18 cellular contexts compared by ENCODE assay signal in genomic region chr11:5284551-5285130, GRCh38. TPM values are rescaled to one million over a fixed set of nuclear protein-coding genes. Genes with fewer than 3 reads are reported as not detected.
DNase-seq lines count a peak whose midpoint lies in the region; ATAC-seq, FAIRE-seq and TF ChIP-seq lines count a peak whose summit lies in the region.
"Had no signal": no experiment of that assay in that cellular context is flagged by ENCODE, and none has a peak within 500 bp of the region (broad histone marks: within the 10 kb centered on the region; RNA-seq: fewer than 3 reads in every experiment).

No MANE protein-coding gene starts in this region.

- CTCF ChIA-PET in mammary epithelial cell (lab: Charles Lee; ENCODE audit: low non-redundant PET) (no interaction called here), K562 (lab: Yijun Ruan, JAX; ENCODE audit: low intra/inter-chr PET ratio) (no interaction called here)
- CTCF ChIA-PET in activated CD4-positive, alpha-beta memory T cell treated with anti-CD3 and anti-CD28 coated beads, Interleukin-2, amount 10 ng/mL, durations not matched to agents 7 days and 5 days (lab: Charles Lee): interaction anchor here (1.0 kb wide), 1 partner anchor 10 kb away, joined by 3 read pairs; no protein-coding TSS in a partner anchor

- BruUV-seq in mammary epithelial cell (replicated peaks; lab: Mats Ljungman, UMichigan) (no TSS peak), K562 (replicated peaks; lab: Mats Ljungman, UMichigan) (no TSS peak)

- H3K27ac Mint-ChIP-seq in activated CD4-positive, alpha-beta memory T cell treated with anti-CD3 and anti-CD28 coated beads, Interleukin-2, amount 10 ng/mL, durations not matched to agents 7 days and 5 days: no peak overlapping the region
- H3K27ac Mint-ChIP-seq: CD14-positive monocyte; CD8-positive, alpha-beta T cell; HFFc6 had no signal

- ATAC-seq in RWPE2 (ENCODE audit: low read depth): no peak
- peak; percentile 11 for ATAC-seq in K562
- ATAC-seq in psoas muscle: no peak
- ATAC-seq: CD8-positive, alpha-beta T cell had no signal

- H4K20me1 ChIP-seq in mammary epithelial cell (ENCODE audit: insufficient read depth, low read length) (no peaks in the 10 kb centered on the region), K562 (replicated peaks; ENCODE audit: control insufficient read depth, insufficient read depth, low read length) (no peaks in the 10 kb centered on the region)

- no peak for TF ChIP-seq POLR2A in breast epithelium (IDR thresholded peaks at IDR 0.05)
- TF ChIP-seq POLR2A in K562 (conservative IDR thresholded peaks at IDR 0.05): no peak

- TF ChIP-seq RAD21 in K562 (CRISPR knock-in tag; conservative IDR thresholded peaks at IDR 0.05 in 1 of 2, IDR thresholded peaks at IDR 0.05 in 1 of 2): no peak

- TF ChIP-seq EP300 in K562 (IDR thresholded peaks at IDR 0.05; ENCODE audit: low read length): peak; percentile 92; the same call in 1 of the 2 replicates

- H3K36me3 ChIP-seq in mammary epithelial cell (ENCODE audit: insufficient read depth, low read length): no peaks in the 10 kb centered on the region
- no peaks in the 10 kb centered on the region for H3K36me3 ChIP-seq in breast epithelium
- no peaks in the 10 kb centered on the region for H3K36me3 ChIP-seq in RWPE2 (ENCODE audit: low read depth)
- H3K36me3 ChIP-seq in K562 (ENCODE audit: control insufficient read depth, insufficient read depth, low read length): peaks cover 35% of the 10 kb centered on the region
- no peaks in the 10 kb centered on the region for H3K36me3 ChIP-seq in psoas muscle (ENCODE audit: insufficient read depth in 1 of 2, low read depth in 1 of 2)

- FAIRE-seq in K562 (lab: Jason Lieb, UNC): peak; percentile 67
- FAIRE-seq: GM19239 had no signal

- no peak overlapping the region for H3K4me3 Mint-ChIP-seq in activated CD4-positive, alpha-beta memory T cell treated with anti-CD3 and anti-CD28 coated beads, Interleukin-2, amount 10 ng/mL, durations not matched to agents 7 days and 5 days
- H3K4me3 Mint-ChIP-seq: CD14-positive monocyte; CD8-positive, alpha-beta T cell; HFFc6 had no signal

- no peaks in the 10 kb centered on the region for H3K9me1 ChIP-seq in K562 (ENCODE audit: control insufficient read depth, insufficient read depth, low read length)

- WGBS in mammary epithelial cell (ENCODE audit: low coverage, missing lambda C conversion rate): 100% methylated on average over 2 of the region's 3 CpGs
- 3% methylated on average over 3 of the region's 3 CpGs for WGBS in K562 (ENCODE audit: insufficient coverage, low coverage, missing lambda C conversion rate)
- WGBS in psoas muscle, 3 donors: 80 to 86% (median 82%) methylated on average over 3 of the region's 3 CpGs

- H3K27me3 Mint-ChIP-seq in activated CD4-positive, alpha-beta memory T cell treated with anti-CD3 and anti-CD28 coated beads, Interleukin-2, amount 10 ng/mL, durations not matched to agents 7 days and 5 days: no peaks in the 10 kb centered on the region

- no peak overlapping the region for H3K4me2 ChIP-seq in mammary epithelial cell (ENCODE audit: insufficient read depth, low read depth, low read length)
- H3K4me2 ChIP-seq in K562 (ENCODE audit: insufficient read depth, low read length): peak overlapping the region; percentile 80

- TF ChIP-seq CTCF in mammary epithelial cell (conservative IDR thresholded peaks at IDR 0.05 in 1 of 2, IDR thresholded peaks at IDR 0.05 in 1 of 2; ENCODE audit: extremely low read depth in 1 of 2, insufficient read depth in 1 of 2, low read depth in 1 of 2, low read length in 2 of 2): no peak
- no peak for TF ChIP-seq CTCF in breast epithelium (IDR thresholded peaks at IDR 0.05)
- TF ChIP-seq CTCF in RWPE2 (IDR thresholded peaks at IDR 0.05; ENCODE audit: poor library complexity, severe bottlenecking): no peak
- no peak for TF ChIP-seq CTCF in K562 (IDR thresholded peaks at IDR 0.05 in 2 of 3, conservative IDR thresholded peaks at IDR 0.05 in 1 of 3; ENCODE audit: insufficient read depth in 2 of 3, low read depth in 1 of 3, low read length in 3 of 3)
- no peak for TF ChIP-seq CTCF in psoas muscle (IDR thresholded peaks at IDR 0.05)

- H3K79me2 ChIP-seq in mammary epithelial cell (ENCODE audit: insufficient read depth, low read length) (no peaks in the 10 kb centered on the region), K562 (ENCODE audit: control insufficient read depth, insufficient read depth, low read length) (peaks cover 90% of the 10 kb centered on the region)

- in situ Hi-C loops in mammary epithelial cell (cut with MboI; ENCODE audit: low sequenced_read_pairs in 2 of 2) (no loop called here), K562 (cut with MboI) (loop anchor here (5.0 kb wide), 2 partner anchors 42 to 162 kb away; no protein-coding TSS in a partner anchor)

- H3K9ac ChIP-seq in mammary epithelial cell (ENCODE audit: insufficient read depth, low read length): no peak overlapping the region
- peak overlapping the region in 1 of 2 experiments; percentile 56; a peak in 3 of 4 replicates for H3K9ac ChIP-seq in K562 (ENCODE audit: insufficient read depth in 1 of 2, low read depth in 2 of 2, low read length in 2 of 2)

- no peak overlapping the region for H2AFZ ChIP-seq in mammary epithelial cell (ENCODE audit: low read depth, low read length)
- H2AFZ ChIP-seq in K562 (ENCODE audit: low read depth, low read length): no peak overlapping the region

- peaks cover 8% of the 10 kb centered on the region for H3K4me1 Mint-ChIP-seq in activated CD4-positive, alpha-beta memory T cell treated with anti-CD3 and anti-CD28 coated beads, Interleukin-2, amount 10 ng/mL, durations not matched to agents 7 days and 5 days

- DNase-seq in mammary epithelial cell: no peak
- DNase-seq in breast epithelium (ENCODE audit: low spot score in 2 of 2): no peak
- no peak for DNase-seq in RWPE2 (ENCODE audit: low spot score)
- peak; percentile 93 to 97 (median 96) for DNase-seq in K562 (ENCODE audit: extremely low read depth in 1 of 4, low spot score in 3 of 4)
- DNase-seq in NCI-H524 treated with DMSO at 0.1 percent for 48 hours (lab: John Stamatoyannopoulos, UW): no peak
- no peak for DNase-seq in activated CD4-positive, alpha-beta memory T cell treated with anti-CD3 and anti-CD28 coated beads, Interleukin-2, amount 10 ng/mL, durations not matched to agents 7 days and 5 days
- DNase-seq in psoas muscle: no peak
- DNase-seq: CD8-positive, alpha-beta T cell; DMS53; GF-D8; HCEC 1CT; HFFc6 had no signal

- dilution Hi-C loops in mammary epithelial cell (cut with HindIII; ENCODE audit: low sequenced_read_pairs): no loop called here

- H3K4me1 ChIP-seq in mammary epithelial cell (ENCODE audit: insufficient read depth, low read length): peaks cover 44% of the 10 kb centered on the region
- no peaks in the 10 kb centered on the region for H3K4me1 ChIP-seq in breast epithelium
- peaks cover 31% of the 10 kb centered on the region for H3K4me1 ChIP-seq in RWPE2 (ENCODE audit: insufficient read depth, poor library complexity, severe bottlenecking)
- H3K4me1 ChIP-seq in K562 (replicated peaks in 1 of 2; ENCODE audit: control insufficient read depth in 2 of 2, insufficient read depth in 2 of 2, low read length in 2 of 2): peaks cover 29 to 87% of the 10 kb centered on the region in 2 experiments
- H3K4me1 ChIP-seq in psoas muscle: no peaks in the 10 kb centered on the region

- POLR2A ChIA-PET in K562 (lab: Yijun Ruan, JAX): interaction anchor here (0.7 to 6.4 kb wide), 7 partner anchors 14 to 44 kb away, joined by 3 to 40 read pairs (median 4); partner anchors contain the start of gene HBE1
- POLR2A ChIA-PET in activated CD4-positive, alpha-beta memory T cell treated with anti-CD3 and anti-CD28 coated beads, Interleukin-2, amount 10 ng/mL, durations not matched to agents 7 days and 5 days (lab: Charles Lee): no interaction called here

- peak overlapping the region; percentile 58 for H3K27ac ChIP-seq in mammary epithelial cell (ENCODE audit: insufficient read depth, low read depth, low read length)
- H3K27ac ChIP-seq in breast epithelium: no peak overlapping the region
- peak overlapping the region; percentile 79 for H3K27ac ChIP-seq in RWPE2 (ENCODE audit: poor library complexity, severe bottlenecking)
- H3K27ac ChIP-seq in K562 (ENCODE audit: extremely low read depth, low read depth, low read length): peak overlapping the region; percentile 77
- no peak overlapping the region for H3K27ac ChIP-seq in psoas muscle
- H3K27ac ChIP-seq: 22Rv1 had no signal

- H3K9me3 ChIP-seq in mammary epithelial cell (replicated peaks; ENCODE audit: insufficient read depth, low read length) (no peaks in the 10 kb centered on the region), breast epithelium (no peaks in the 10 kb centered on the region), RWPE2 (ENCODE audit: severe bottlenecking) (no peaks in the 10 kb centered on the region), K562 (replicated peaks; ENCODE audit: control insufficient read depth, insufficient read depth, low read depth, low read length) (no peaks in the 10 kb centered on the region), psoas muscle (no peaks in the 10 kb centered on the region)

- H3K36me3 Mint-ChIP-seq in activated CD4-positive, alpha-beta memory T cell treated with anti-CD3 and anti-CD28 coated beads, Interleukin-2, amount 10 ng/mL, durations not matched to agents 7 days and 5 days (ENCODE audit: low read depth): no peaks in the 10 kb centered on the region
- H3K36me3 Mint-ChIP-seq: CD14-positive monocyte; CD8-positive, alpha-beta T cell had no signal

- intact Hi-C loops in mammary epithelial cell (cut with micrococcal nuclease) (no loop called here), breast epithelium (cut with DNase I; ENCODE audit: low total_unique reads) (no loop called here), K562 (cut with micrococcal nuclease) (loop anchor here (10.0 kb wide), 2 partner anchors 220 to 310 kb away; partner anchors contain the start of genes TRIM6 and UBQLN3), psoas muscle (cut with DNase I) (no loop called here)

- H3K4me3 ChIP-seq in mammary epithelial cell (replicated peaks in 1 of 3; ENCODE audit: insufficient read depth in 1 of 3, low read depth in 2 of 3, low read length in 3 of 3): no peak overlapping the region
- no peak overlapping the region for H3K4me3 ChIP-seq in breast epithelium
- no peak overlapping the region for H3K4me3 ChIP-seq in RWPE2 (ENCODE audit: severe bottlenecking)
- no peak overlapping the region for H3K4me3 ChIP-seq in K562
- no peak overlapping the region for H3K4me3 ChIP-seq in psoas muscle

- H3K27me3 ChIP-seq in mammary epithelial cell (ENCODE audit: insufficient read depth, low read length) (no peaks in the 10 kb centered on the region), breast epithelium (no peaks in the 10 kb centered on the region), RWPE2 (ENCODE audit: insufficient read depth, poor library complexity, severe bottlenecking) (no peaks in the 10 kb centered on the region), K562 (ENCODE audit: control insufficient read depth in 2 of 2, insufficient read depth in 2 of 2, low read length in 2 of 2) (no peaks in the 10 kb centered on the region), psoas muscle (ENCODE audit: insufficient read depth in 3 of 3, low read length in 2 of 3) (no peaks in the 10 kb centered on the region)

- H3K9me3 Mint-ChIP-seq in activated CD4-positive, alpha-beta memory T cell treated with anti-CD3 and anti-CD28 coated beads, Interleukin-2, amount 10 ng/mL, durations not matched to agents 7 days and 5 days: no peaks in the 10 kb centered on the region
- H3K9me3 Mint-ChIP-seq: CD8-positive, alpha-beta T cell; HFFc6 had no signal

RNA-seq across cellular contexts. Expression of gene HBE1, which starts 14.9 kb away (rescaled TPM):
- total RNA-seq in mammary epithelial cell (not detected), breast epithelium (not detected), K562 (2014; rRNA removed) (1,522 and 1,641 TPM in 2 replicates), K562 (2014; rRNA removed; fragmentation: Illumina TruSeq; extraction: Trizol) (1,988 and 2,064 TPM in 2 replicates), K562 (2015; rRNA removed; fragmentation: Illumina TruSeq; extraction: Trizol) (594 and 612 TPM in 2 replicates), K562 (2021) (1,978 and 2,119 TPM in 2 replicates), psoas muscle (not detected)
- polyA plus RNA-seq in mammary epithelial cell (not detected), K562 (2011; rRNA removed) (1,590 and 10,250 TPM in 2 replicates), K562 (2014; fragmentation: Illumina TruSeq; extraction: Trizol) (2,663 and 2,874 TPM in 2 replicates), K562 (2014; fragmentation: Nextera tagmentation; extraction: Ambion mirVana) (1,000 to 10,000 TPM; 2,181 to 2,800 TPM), K562 (2014; rRNA removed) (2,730 and 3,408 TPM in 2 replicates), psoas muscle (not detected)
- polyA minus RNA-seq in mammary epithelial cell: not detected
- total RNA-seq in K562 (2011; cell fraction: chromatin; rRNA removed; ENCODE audit: low replicate concordance): 428 and 488 TPM in 2 replicates
- total RNA-seq in K562 (2011; cell fraction: nucleolus; rRNA removed): 920 and 1,516 TPM in 2 replicates
- 1,288 and 1,316 TPM in 2 replicates for total RNA-seq in K562 (2011; cell fraction: nucleoplasm; rRNA removed)
- 2,905 and 13,663 TPM in 2 replicates for polyA plus RNA-seq in K562 (2011; cell fraction: cytosol; rRNA removed)
- polyA plus RNA-seq in K562 (2011; cell fraction: nucleus; rRNA removed): 783 and 2,910 TPM in 2 replicates
- 1,158 and 1,777 TPM in 2 replicates for polyA plus RNA-seq in K562 (2012)
- 579 and 3,233 TPM in 2 replicates for polyA minus RNA-seq in K562 (2011; rRNA and poly(A)+ RNA removed)
- polyA minus RNA-seq in K562 (2011; cell fraction: cytosol; rRNA and poly(A)+ RNA removed): 263 and 1,304 TPM in 2 replicates
- 90.1 and 239 TPM in 2 replicates for polyA minus RNA-seq in K562 (2011; cell fraction: nucleus; rRNA and poly(A)+ RNA removed)
- not detected for total RNA-seq in activated CD4-positive, alpha-beta memory T cell treated with anti-CD3 and anti-CD28 coated beads, Interleukin-2, amount 10 ng/mL, durations not matched to agents 7 days and 5 days
- total RNA-seq: A673; CD8-positive, alpha-beta T cell; HFFc6 had no signal
- polyA plus RNA-seq: BJ, CD14-positive monocyte had no signal

RNA-seq across cellular contexts. Expression of gene OR51B4, which starts 17.1 kb away (rescaled TPM):
- total RNA-seq in mammary epithelial cell (not detected), breast epithelium (under 1 TPM in 1 of 3 donors, not detected in 2; 0.48 TPM), K562 (2014; rRNA removed) (20.5 and 22.1 TPM in 2 replicates), K562 (2014; rRNA removed; fragmentation: Illumina TruSeq; extraction: Trizol) (48.3 and 56.4 TPM in 2 replicates), K562 (2015; rRNA removed; fragmentation: Illumina TruSeq; extraction: Trizol) (39.9 and 42.2 TPM in 2 replicates), K562 (2021) (43.8 and 48.2 TPM in 2 replicates), psoas muscle (not detected)
- polyA plus RNA-seq in mammary epithelial cell (not detected), K562 (2011; rRNA removed) (64.6 and 65.5 TPM in 2 replicates), K562 (2014; fragmentation: Illumina TruSeq; extraction: Trizol) (53.2 and 55.8 TPM in 2 replicates), K562 (2014; fragmentation: Nextera tagmentation; extraction: Ambion mirVana) (10 to 100 TPM; 17.1 to 23.8 TPM), K562 (2014; rRNA removed) (22.8 and 32.9 TPM in 2 replicates), psoas muscle (not detected)
- polyA minus RNA-seq in mammary epithelial cell: not detected
- 113 and 179 TPM in 2 replicates for total RNA-seq in K562 (2011; cell fraction: chromatin; rRNA removed; ENCODE audit: low replicate concordance)
- 66.9 and 97.2 TPM in 2 replicates for total RNA-seq in K562 (2011; cell fraction: nucleolus; rRNA removed)
- 183 and 330 TPM in 2 replicates for total RNA-seq in K562 (2011; cell fraction: nucleoplasm; rRNA removed)
- polyA plus RNA-seq in K562 (2011; cell fraction: cytosol; rRNA removed): 74.4 and 99.5 TPM in 2 replicates
- 99.6 and 172 TPM in 2 replicates for polyA plus RNA-seq in K562 (2011; cell fraction: nucleus; rRNA removed)
- polyA plus RNA-seq in K562 (2012): 23.1 and 52.0 TPM in 2 replicates
- 157 and 184 TPM in 2 replicates for polyA minus RNA-seq in K562 (2011; rRNA and poly(A)+ RNA removed)
- 31.9 and 56.7 TPM in 2 replicates for polyA minus RNA-seq in K562 (2011; cell fraction: cytosol; rRNA and poly(A)+ RNA removed)
- 102 and 129 TPM in 2 replicates for polyA minus RNA-seq in K562 (2011; cell fraction: nucleus; rRNA and poly(A)+ RNA removed)
- not detected for total RNA-seq in activated CD4-positive, alpha-beta memory T cell treated with anti-CD3 and anti-CD28 coated beads, Interleukin-2, amount 10 ng/mL, durations not matched to agents 7 days and 5 days
- total RNA-seq: A673; CD8-positive, alpha-beta T cell; HFFc6 had no signal
- polyA plus RNA-seq: BJ, CD14-positive monocyte had no signal

RNA-seq across cellular contexts. Expression of gene HBG2, which starts 30.1 kb away (rescaled TPM):
- total RNA-seq in mammary epithelial cell (not detected), breast epithelium (not detected), K562 (2014; rRNA removed) (4,133 and 5,659 TPM in 2 replicates), K562 (2014; rRNA removed; fragmentation: Illumina TruSeq; extraction: Trizol) (14,495 and 14,520 TPM in 2 replicates), K562 (2015; rRNA removed; fragmentation: Illumina TruSeq; extraction: Trizol) (1,503 and 1,626 TPM in 2 replicates), K562 (2021) (9,242 and 9,746 TPM in 2 replicates), psoas muscle (1 to 10 TPM in 1 of 4 donors, not detected in 3; 1.0 TPM)
- polyA plus RNA-seq in mammary epithelial cell (not detected), K562 (2011; rRNA removed) (14,543 and 18,939 TPM in 2 replicates), K562 (2014; fragmentation: Illumina TruSeq; extraction: Trizol) (5,264 and 6,648 TPM in 2 replicates), K562 (2014; fragmentation: Nextera tagmentation; extraction: Ambion mirVana) (over 10,000 TPM; 53,065 to 58,619 TPM), K562 (2014; rRNA removed) (10,515 and 11,063 TPM in 2 replicates), psoas muscle (not detected)
- polyA minus RNA-seq in mammary epithelial cell: not detected
- 272 and 470 TPM in 2 replicates for total RNA-seq in K562 (2011; cell fraction: chromatin; rRNA removed; ENCODE audit: low replicate concordance)
- total RNA-seq in K562 (2011; cell fraction: nucleolus; rRNA removed): 1,129 and 1,276 TPM in 2 replicates
- 972 and 1,024 TPM in 2 replicates for total RNA-seq in K562 (2011; cell fraction: nucleoplasm; rRNA removed)
- polyA plus RNA-seq in K562 (2011; cell fraction: cytosol; rRNA removed): 11,967 and 13,477 TPM in 2 replicates
- 3,033 and 3,867 TPM in 2 replicates for polyA plus RNA-seq in K562 (2011; cell fraction: nucleus; rRNA removed)
- 2,383 and 7,190 TPM in 2 replicates for polyA plus RNA-seq in K562 (2012)
- polyA minus RNA-seq in K562 (2011; rRNA and poly(A)+ RNA removed): 2,172 and 2,198 TPM in 2 replicates
- polyA minus RNA-seq in K562 (2011; cell fraction: cytosol; rRNA and poly(A)+ RNA removed): 396 and 509 TPM in 2 replicates
- 161 and 330 TPM in 2 replicates for polyA minus RNA-seq in K562 (2011; cell fraction: nucleus; rRNA and poly(A)+ RNA removed)
- total RNA-seq in activated CD4-positive, alpha-beta memory T cell treated with anti-CD3 and anti-CD28 coated beads, Interleukin-2, amount 10 ng/mL, durations not matched to agents 7 days and 5 days: not detected
- total RNA-seq: A673; CD8-positive, alpha-beta T cell; HFFc6 had no signal
- polyA plus RNA-seq: BJ had no signal

RNA-seq across cellular contexts. Expression of gene HBG1, which starts 35.0 kb away (rescaled TPM):
- total RNA-seq in mammary epithelial cell (not detected), breast epithelium (not detected), K562 (2014; rRNA removed) (3,349 and 3,828 TPM in 2 replicates), K562 (2014; rRNA removed; fragmentation: Illumina TruSeq; extraction: Trizol) (3,691 and 4,785 TPM in 2 replicates), K562 (2015; rRNA removed; fragmentation: Illumina TruSeq; extraction: Trizol) (1,066 and 1,105 TPM in 2 replicates), K562 (2021) (3,171 and 3,343 TPM in 2 replicates), psoas muscle (1 to 10 TPM in 1 of 4 donors, not detected in 3; 1.3 TPM)
- polyA plus RNA-seq in mammary epithelial cell (not detected), K562 (2011; rRNA removed) (10,167 and 10,862 TPM in 2 replicates), K562 (2014; fragmentation: Illumina TruSeq; extraction: Trizol) (4,898 and 6,694 TPM in 2 replicates), K562 (2014; fragmentation: Nextera tagmentation; extraction: Ambion mirVana) (over 10,000 TPM; 14,841 to 16,338 TPM), K562 (2014; rRNA removed) (5,149 and 5,228 TPM in 2 replicates), psoas muscle (not detected)
- polyA minus RNA-seq in mammary epithelial cell: not detected
- 324 and 332 TPM in 2 replicates for total RNA-seq in K562 (2011; cell fraction: chromatin; rRNA removed; ENCODE audit: low replicate concordance)
- 688 and 922 TPM in 2 replicates for total RNA-seq in K562 (2011; cell fraction: nucleolus; rRNA removed)
- total RNA-seq in K562 (2011; cell fraction: nucleoplasm; rRNA removed): 700 and 723 TPM in 2 replicates
- 6,522 and 7,647 TPM in 2 replicates for polyA plus RNA-seq in K562 (2011; cell fraction: cytosol; rRNA removed)
- polyA plus RNA-seq in K562 (2011; cell fraction: nucleus; rRNA removed): 1,318 and 1,569 TPM in 2 replicates
- 627 and 1,941 TPM in 2 replicates for polyA plus RNA-seq in K562 (2012)
- polyA minus RNA-seq in K562 (2011; rRNA and poly(A)+ RNA removed): 1,181 and 1,290 TPM in 2 replicates
- polyA minus RNA-seq in K562 (2011; cell fraction: cytosol; rRNA and poly(A)+ RNA removed): 612 and 821 TPM in 2 replicates
- polyA minus RNA-seq in K562 (2011; cell fraction: nucleus; rRNA and poly(A)+ RNA removed): 282 and 470 TPM in 2 replicates
- total RNA-seq in activated CD4-positive, alpha-beta memory T cell treated with anti-CD3 and anti-CD28 coated beads, Interleukin-2, amount 10 ng/mL, durations not matched to agents 7 days and 5 days: not detected
- total RNA-seq: A673; CD8-positive, alpha-beta T cell; HFFc6 had no signal
- polyA plus RNA-seq: BJ, CD14-positive monocyte had no signal

RNA-seq across cellular contexts. Expression of gene OR51B2, which starts 39.5 kb away (rescaled TPM):
- not detected for total RNA-seq in mammary epithelial cell
- polyA plus RNA-seq in mammary epithelial cell: not detected
- polyA minus RNA-seq in mammary epithelial cell: not detected
- 1 to 10 TPM in 1 of 3 donors, not detected in 2; 1.6 TPM for total RNA-seq in breast epithelium
- total RNA-seq in K562 (2011; cell fraction: chromatin; rRNA removed; ENCODE audit: low replicate concordance): 26.1 and 96.0 TPM in 2 replicates
- total RNA-seq in K562 (2011; cell fraction: nucleolus; rRNA removed): 17.0 and 25.1 TPM in 2 replicates
- total RNA-seq in K562 (2011; cell fraction: nucleoplasm; rRNA removed): 59.5 and 83.7 TPM in 2 replicates
- total RNA-seq in K562 (2014; rRNA removed): 3.4 and 4.0 TPM in 2 replicates
- 6.6 TPM in 2 replicates for total RNA-seq in K562 (2014; rRNA removed; fragmentation: Illumina TruSeq; extraction: Trizol)
- total RNA-seq in K562 (2015; rRNA removed; fragmentation: Illumina TruSeq; extraction: Trizol): 5.0 and 5.7 TPM in 2 replicates
- 3.3 and 4.0 TPM in 2 replicates for total RNA-seq in K562 (2021)
- polyA plus RNA-seq in K562 (2011; rRNA removed): 5.7 and 10.5 TPM in 2 replicates
- 1.5 and 7.6 TPM in 2 replicates for polyA plus RNA-seq in K562 (2011; cell fraction: cytosol; rRNA removed)
- 19.3 and 33.3 TPM in 2 replicates for polyA plus RNA-seq in K562 (2011; cell fraction: nucleus; rRNA removed)
- 1.0 and 3.5 TPM in 2 replicates for polyA plus RNA-seq in K562 (2012)
- polyA plus RNA-seq in K562 (2014; fragmentation: Illumina TruSeq; extraction: Trizol): 3.3 and 3.5 TPM in 2 replicates
- under 1 TPM; 0.38 to 0.84 TPM for polyA plus RNA-seq in K562 (2014; fragmentation: Nextera tagmentation; extraction: Ambion mirVana)
- 2.6 and 2.7 TPM in 2 replicates for polyA plus RNA-seq in K562 (2014; rRNA removed)
- polyA minus RNA-seq in K562 (2011; rRNA and poly(A)+ RNA removed): 47.7 and 115 TPM in 2 replicates
- 4.0 and 5.9 TPM in 2 replicates for polyA minus RNA-seq in K562 (2011; cell fraction: cytosol; rRNA and poly(A)+ RNA removed)
- 66.8 and 115 TPM in 2 replicates for polyA minus RNA-seq in K562 (2011; cell fraction: nucleus; rRNA and poly(A)+ RNA removed)
- not detected for total RNA-seq in activated CD4-positive, alpha-beta memory T cell treated with anti-CD3 and anti-CD28 coated beads, Interleukin-2, amount 10 ng/mL, durations not matched to agents 7 days and 5 days
- total RNA-seq in psoas muscle: not detected
- not detected for polyA plus RNA-seq in psoas muscle
- total RNA-seq: A673; CD8-positive, alpha-beta T cell; H4; HFFc6 had no signal
- polyA plus RNA-seq: BJ, CD14-positive monocyte had no signal

Comparison
In these comparisons a context has a peak if more than half of its experiments do, and no peak if none do; other contexts are left out.
1. H3K27ac ChIP-seq: peak in mammary epithelial cell (single experiment), RWPE2 (single experiment) and K562 (single experiment); none in breast epithelium (0 of 2) and psoas muscle (single experiment).
2. DNase-seq: peak in K562 (4 of 4); none in mammary epithelial cell (single experiment), breast epithelium (0 of 2), RWPE2 (single experiment), NCI-H524 treated with DMSO at 0.1 percent for 48 hours (single experiment), activated CD4-positive, alpha-beta memory T cell treated with anti-CD3 and anti-CD28 coated beads, Interleukin-2, amount 10 ng/mL, durations not matched to agents 7 days and 5 days (single experiment) and psoas muscle (0 of 2).
3. RNA of gene HBE1, which starts 14.9 kb away (total RNA-seq): 428 to 2,119 TPM in K562; not detected in mammary epithelial cell and not detected in activated CD4-positive, alpha-beta memory T cell treated with anti-CD3 and anti-CD28 coated beads, Interleukin-2, amount 10 ng/mL, durations not matched to agents 7 days and 5 days; every median in the first group is over 100 times any median in the second.
4. RNA of gene OR51B4, which starts 17.1 kb away (total RNA-seq): 20.5 to 330 TPM in K562; 0.48 TPM in breast epithelium, not detected in activated CD4-positive, alpha-beta memory T cell treated with anti-CD3 and anti-CD28 coated beads, Interleukin-2, amount 10 ng/mL, durations not matched to agents 7 days and 5 days, not detected in mammary epithelial cell and not detected in psoas muscle; every median in the first group is over 10 times any median in the second.
5. RNA of gene HBG2, which starts 30.1 kb away (total RNA-seq): 272 to 14,520 TPM in K562; not detected in mammary epithelial cell and not detected in activated CD4-positive, alpha-beta memory T cell treated with anti-CD3 and anti-CD28 coated beads, Interleukin-2, amount 10 ng/mL, durations not matched to agents 7 days and 5 days; every median in the first group is over 100 times any median in the second.